ENCODE assay signal across 9 cellular contexts in the genomic region with DNA sequence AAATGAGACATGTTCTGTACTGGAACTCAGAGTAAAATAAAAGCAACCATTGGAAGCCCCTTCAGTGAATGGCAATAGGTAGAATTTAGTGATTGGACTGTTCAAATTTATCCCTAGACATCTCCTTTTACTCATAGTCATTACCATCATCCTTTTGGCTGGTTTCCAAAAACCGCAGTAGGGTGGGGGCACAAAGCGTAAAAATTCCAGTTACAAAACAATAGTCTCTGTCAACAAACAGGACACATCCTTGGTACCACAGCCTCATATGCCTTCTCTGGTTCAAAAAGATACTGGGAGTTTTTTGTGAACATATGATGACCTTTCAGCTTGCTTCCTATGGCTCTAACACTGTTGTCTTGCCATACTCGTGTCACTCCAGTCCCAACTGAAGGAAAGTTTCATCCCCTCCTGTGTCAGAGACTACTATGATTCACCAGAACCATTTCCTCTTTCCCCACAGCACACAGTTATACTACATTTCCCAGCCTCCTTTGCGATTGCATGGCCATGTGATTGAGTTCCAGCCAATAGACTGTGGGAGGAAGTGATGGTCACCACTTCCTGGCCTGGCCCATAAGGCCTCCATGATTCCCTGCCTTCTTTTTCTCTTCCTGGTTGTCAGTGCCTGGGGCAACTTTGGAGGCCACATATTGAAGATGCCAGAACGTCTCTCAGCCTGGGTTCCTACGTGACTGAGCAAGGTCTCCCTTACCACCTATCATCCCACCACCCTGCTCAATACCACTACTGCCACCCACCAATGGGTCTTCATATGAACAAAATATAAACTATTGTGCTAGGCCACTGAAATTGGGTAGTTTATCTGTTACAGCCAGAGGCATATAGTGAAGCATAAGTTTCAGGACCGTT.
DNase-seq lines count a peak whose midpoint lies in the region; ATAC-seq, FAIRE-seq and TF ChIP-seq lines count a peak whose summit lies in the region.
"Had no signal": no experiment of that assay in that cellular context is flagged by ENCODE, and none has a peak within 500 bp of the region (broad histone marks: within the 10 kb centered on the region; RNA-seq: fewer than 3 reads in every experiment).

No MANE protein-coding gene starts in this region.

- DNase-seq in HepG2 (ENCODE audit: low spot score) (no peak), right lobe of liver (no peak), NCI-H226 (peak; percentile 3), caudate nucleus (lab: John Stamatoyannopoulos, UW) (no peak), T-cell (no peak), left lung (no peak)

- no TSS peak for BruUV-seq in HepG2 (replicated peaks; lab: Mats Ljungman, UMichigan)

- H3K9me3 Mint-ChIP-seq in T-cell, result peaks cover 0 to 6% (median 5%) of the 10 kb centered on the region in 3 donors

- TF ChIP-seq CTCF in HepG2 (CRISPR knock-in tag; IDR thresholded peaks at IDR 0.05) (no peak), right lobe of liver (IDR thresholded peaks at IDR 0.05) (no peak), left lung (IDR thresholded peaks at IDR 0.05) (no peak)

- intact Hi-C loops in HepG2 (cut with micrococcal nuclease; ENCODE audit: unreplicated experiment), result loop anchor here (10.0 kb wide), 1 partner anchor 675 kb away; no protein-coding TSS in a partner anchor
- intact Hi-C loops in right lobe of liver (cut with DNase I), result no loop called here
- intact Hi-C loops in left lung (cut with DNase I), result no loop called here

- no peak overlapping the region for H3K27ac Mint-ChIP-seq in T-cell
- H3K27ac Mint-ChIP-seq: memory B cell had no signal

- TF ChIP-seq POLR2A in HepG2 (IDR thresholded peaks at IDR 0.05; ENCODE audit: insufficient read depth in 1 of 2, low read depth in 2 of 2, low read length in 2 of 2), result no peak
- TF ChIP-seq POLR2A in right lobe of liver (IDR thresholded peaks at IDR 0.05), result no peak

- TF ChIP-seq EP300 in HepG2 (IDR thresholded peaks at IDR 0.05; ENCODE audit: low read depth in 2 of 2, low read length in 2 of 2) (no peak), HepG2 (CRISPR knock-in tag; IDR thresholded peaks at IDR 0.05; ENCODE audit: borderline replicate concordance) (no peak)

- POLR2A ChIA-PET in HepG2 (lab: Yijun Ruan, JAX), result no interaction called here
- POLR2A ChIA-PET in T-cell (lab: Charles Lee), result no interaction called here

- H3K4me1 ChIP-seq in HepG2 (ENCODE audit: insufficient read depth, low read length) (no peaks in the 10 kb centered on the region), right lobe of liver (no peaks in the 10 kb centered on the region), left lung (no peaks in the 10 kb centered on the region)

- H3K4me3 ChIP-seq in HepG2 (replicated peaks in 1 of 3; ENCODE audit: insufficient read depth in 1 of 3, low read depth in 2 of 3, low read length in 3 of 3), result no peak overlapping the region
- H3K4me3 ChIP-seq in right lobe of liver, result no peak overlapping the region
- H3K4me3 ChIP-seq in left lung, result no peak overlapping the region

- H3K27me3 ChIP-seq in HepG2 (ENCODE audit: control insufficient read depth in 1 of 2, insufficient read depth in 2 of 2, low read length in 2 of 2) (no peaks in the 10 kb centered on the region; a peak in 1 of 5 replicates), right lobe of liver (no peaks in the 10 kb centered on the region), left lung (peaks cover 0 to 11% of the 10 kb centered on the region in 2 donors)

- H3K27ac ChIP-seq in HepG2 (ENCODE audit: extremely low read length, insufficient read depth, low read length) (no peak overlapping the region), right lobe of liver (no peak overlapping the region), caudate nucleus (ENCODE audit: low read depth, low read length) (no peak overlapping the region), left lung (no peak overlapping the region)

- H3K79me2 ChIP-seq in HepG2 (ENCODE audit: insufficient read depth, low read length), result no peaks in the 10 kb centered on the region

- no peak for TF ChIP-seq RAD21 in HepG2 (CRISPR knock-in tag; IDR thresholded peaks at IDR 0.05)

- H4K20me1 ChIP-seq in HepG2 (ENCODE audit: insufficient read depth, low read length), result no peaks in the 10 kb centered on the region

- H3K36me3 ChIP-seq in HepG2 (replicated peaks in 1 of 2; ENCODE audit: control insufficient read depth in 1 of 2, insufficient read depth in 2 of 2, low read length in 2 of 2) (no peaks in the 10 kb centered on the region), right lobe of liver (no peaks in the 10 kb centered on the region), left lung (no peaks in the 10 kb centered on the region)

- peaks cover 7 to 9% of the 10 kb centered on the region in 2 donors for H3K27me3 Mint-ChIP-seq in T-cell

- H3K4me2 ChIP-seq in HepG2 (ENCODE audit: low read depth, low read length), result no peak overlapping the region

- no peak overlapping the region for H3K9ac ChIP-seq in HepG2 (ENCODE audit: insufficient read depth, low read depth, low read length)

- peaks cover 8% of the 10 kb centered on the region; the same call in 1 of the 2 replicates for H3K9me3 ChIP-seq in HepG2 (ENCODE audit: low read length)
- no peaks in the 10 kb centered on the region for H3K9me3 ChIP-seq in right lobe of liver
- peaks cover 0 to 2% of the 10 kb centered on the region in 2 donors for H3K9me3 ChIP-seq in left lung

- H2AFZ ChIP-seq in HepG2 (ENCODE audit: low read length), result no peak overlapping the region

- in situ Hi-C loops in HepG2 (cut with HindIII; ENCODE audit: extremely low pct_ligation_motif_present, low pct_unique_long_range_greater_than_20kb), result no loop called here

- 16% methylated on average over 7 of the region's 7 CpGs for WGBS in HepG2 (ENCODE audit: low lambda C conversion rate)
- 54% methylated on average over 7 of the region's 7 CpGs for WGBS in right lobe of liver (ENCODE audit: insufficient coverage, low coverage, low lambda C conversion rate, missing lambda C conversion rate)

- no peaks in the 10 kb centered on the region for H3K4me1 Mint-ChIP-seq in T-cell

- H3K4me3 Mint-ChIP-seq in T-cell, result no peak overlapping the region
- H3K4me3 Mint-ChIP-seq: memory B cell had no signal

- ATAC-seq in HepG2, result no peak; the same call in 2 of the 3 replicates
- no peak for ATAC-seq in right lobe of liver
- ATAC-seq in HG02970 (IDR thresholded peaks at IDR 0.05; ENCODE audit: low FRiP score, unreplicated experiment), result peak; percentile 79
- ATAC-seq in esophagus mucosa, result peak; percentile 85
- ATAC-seq in T-cell (replicated peaks in 1 of 4), result no peak
- ATAC-seq in left lung, result no peak

- no peaks in the 10 kb centered on the region for H3K36me3 Mint-ChIP-seq in T-cell

- FAIRE-seq in HepG2 (lab: Jason Lieb, UNC), result no peak

- CTCF ChIA-PET in HepG2 (lab: Yijun Ruan, JAX; ENCODE audit: low intra/inter-chr PET ratio, low total read pairs) (no interaction called here), T-cell (lab: Charles Lee) (no interaction called here)

TF ChIP-seq in HepG2, 621 proteins besides CTCF, POLR2A, EP300 and RAD21:
- peak; percentile 34; the same call in 1 of the 2 replicates for TF ChIP-seq GABPA (IDR thresholded peaks at IDR 0.05; ENCODE audit: low read depth, low read length)
- TF ChIP-seq GABPA (CRISPR knock-in tag; IDR thresholded peaks at IDR 0.05; ENCODE audit: low read depth), result peak; percentile 54; the same call in 1 of the 2 replicates
- peak; percentile 76 for TF ChIP-seq ZNF143 (CRISPR knock-in tag; IDR thresholded peaks at IDR 0.05)
- TF ChIP-seq NFYC (CRISPR knock-in tag; IDR thresholded peaks at IDR 0.05), result peak; percentile 51; the same call in 1 of the 2 replicates
- TF ChIP-seq THAP11 (CRISPR knock-in tag; IDR thresholded peaks at IDR 0.05), result peak; percentile 56
- TF ChIP-seq NFYB (CRISPR knock-in tag; IDR thresholded peaks at IDR 0.05), result peak; percentile 49
- TF ChIP-seq MTA1 (CRISPR knock-in tag; IDR thresholded peaks at IDR 0.05; ENCODE audit: borderline replicate concordance), result no peak
- TF ChIP-seq, protein P1, sequence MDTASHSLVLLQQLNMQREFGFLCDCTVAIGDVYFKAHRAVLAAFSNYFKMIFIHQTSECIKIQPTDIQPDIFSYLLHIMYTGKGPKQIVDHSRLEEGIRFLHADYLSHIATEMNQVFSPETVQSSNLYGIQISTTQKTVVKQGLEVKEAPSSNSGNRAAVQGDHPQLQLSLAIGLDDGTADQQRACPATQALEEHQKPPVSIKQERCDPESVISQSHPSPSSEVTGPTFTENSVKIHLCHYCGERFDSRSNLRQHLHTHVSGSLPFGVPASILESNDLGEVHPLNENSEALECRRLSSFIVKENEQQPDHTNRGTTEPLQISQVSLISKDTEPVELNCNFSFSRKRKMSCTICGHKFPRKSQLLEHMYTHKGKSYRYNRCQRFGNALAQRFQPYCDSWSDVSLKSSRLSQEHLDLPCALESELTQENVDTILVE (CRISPR knock-in tag; IDR thresholded peaks at IDR 0.05), result no peak

Comparison
In these comparisons a context has a peak if more than half of its experiments do, and no peak if none do; other contexts are left out.
1. ATAC-seq: peak in HG02970 (single experiment) and esophagus mucosa (single experiment); none in HepG2 (single experiment), right lobe of liver (0 of 4), T-cell (0 of 4) and left lung (single experiment).